4 cellular contexts compared by ENCODE assay signal in genomic region chr19:8846819-8847218, GRCh38. TPM values are rescaled to one million over a fixed set of nuclear protein-coding genes. Genes with fewer than 3 reads are reported as not detected.
"Had no signal": no experiment of that assay in that cellular context is flagged by ENCODE, and none has a peak within 500 bp of the region (broad histone marks: within the 10 kb centered on the region; RNA-seq: fewer than 3 reads in every experiment).

No MANE protein-coding gene starts in this region.

- DNase-seq: GDM1, GF-D8 had no signal

- H3K4me3 ChIP-seq: GM12878 had no signal

- ATAC-seq: GM12878 had no signal

RNA-seq across cellular contexts. Expression of gene MBD3L1, which starts 14.6 kb away (rescaled TPM):
- total RNA-seq: G401, GM12878 had no signal
